Comparison of ENCODE assay signal across 18 cellular contexts in genomic region chr17:69474171-69474831, GRCh38. TPM values are rescaled to one million over a fixed set of nuclear protein-coding genes. Genes with fewer than 3 reads are reported as not detected.
DNase-seq lines count a peak whose midpoint lies in the region; ATAC-seq and TF ChIP-seq lines count a peak whose summit lies in the region.
"Had no signal": no experiment of that assay in that cellular context is flagged by ENCODE, and none has a peak within 500 bp of the region (broad histone marks: within the 10 kb centered on the region; RNA-seq: fewer than 3 reads in every experiment).

No MANE protein-coding gene starts in this region.

- no peaks in the 10 kb centered on the region for H3K9me3 ChIP-seq in gastroesophageal sphincter
- H3K9me3 ChIP-seq: BE2C had no signal

- TF ChIP-seq CTCF in gastroesophageal sphincter (IDR thresholded peaks at IDR 0.05) = no peak

- no peaks in the 10 kb centered on the region for H3K36me3 ChIP-seq in gastroesophageal sphincter
- H3K36me3 ChIP-seq: BE2C had no signal

- no peak for TF ChIP-seq POLR2A in gastroesophageal sphincter (IDR thresholded peaks at IDR 0.05)

- TF ChIP-seq EP300 in gastroesophageal sphincter (IDR thresholded peaks at IDR 0.05) = no peak

- peaks cover 13 to 16% of the 10 kb centered on the region in 2 donors for H3K4me1 Mint-ChIP-seq in natural killer cell treated with Interleukin-12 subunit alpha and Interleukin-12 subunit beta and Interleukin-15 and Interleukin-18, amount 100 ng/mL, for 72 hours (ENCODE audit: low read depth in 2 of 2)

- peaks cover 0 to 25% (median 0%) of the 10 kb centered on the region in 3 donors for H3K4me1 ChIP-seq in gastroesophageal sphincter
- H3K4me1 ChIP-seq: BE2C had no signal

- no peaks in the 10 kb centered on the region for H3K27me3 ChIP-seq in gastroesophageal sphincter
- H3K27me3 ChIP-seq: BE2C had no signal

- H3K4me3 ChIP-seq in gastroesophageal sphincter = no peak overlapping the region
- H3K4me3 ChIP-seq: lung had no signal

- peak; percentile 76 for DNase-seq in renal cortical epithelial cell (ENCODE audit: low read depth)
- DNase-seq in natural killer cell treated with Interleukin-12 subunit alpha and Interleukin-12 subunit beta and Interleukin-15 and Interleukin-18, amount 100 ng/mL, for 72 hours (ENCODE audit: low spot score) = no peak
- DNase-seq: activated CD4-positive, alpha-beta T cell treated with anti-CD3 and anti-CD28 coated beads, Interleukin-2, amount 50 U/mL, for 1 hour; aorta; BE2C; DND-41; head of caudate nucleus; OCI-M1; stimulated activated CD4-positive, alpha-beta T cell treated with anti-CD3 and anti-CD28 coated beads, Interleukin-4, amount 100 ng/mL, for 1 hour; stimulated activated naive CD4-positive, alpha-beta T cell had no signal

- H3K4me3 Mint-ChIP-seq in natural killer cell treated with Interleukin-12 subunit alpha and Interleukin-12 subunit beta and Interleukin-15 and Interleukin-18, amount 100 ng/mL, for 72 hours = no peak overlapping the region
- H3K4me3 Mint-ChIP-seq: activated T-helper 17 cell treated with anti-CD3 and anti-CD28 coated beads, Interleukin-2, amount 50 U/mL, for 72 hours had no signal

- no peaks in the 10 kb centered on the region for H3K9me3 Mint-ChIP-seq in natural killer cell treated with Interleukin-12 subunit alpha and Interleukin-12 subunit beta and Interleukin-15 and Interleukin-18, amount 100 ng/mL, for 72 hours
- H3K9me3 Mint-ChIP-seq: activated T-helper 17 cell treated with anti-CD3 and anti-CD28 coated beads, Interleukin-2, amount 50 U/mL, for 72 hours had no signal

- no peak overlapping the region for H3K27ac Mint-ChIP-seq in natural killer cell treated with Interleukin-12 subunit alpha and Interleukin-12 subunit beta and Interleukin-15 and Interleukin-18, amount 100 ng/mL, for 72 hours
- H3K27ac Mint-ChIP-seq: activated T-helper 17 cell treated with anti-CD3 and anti-CD28 coated beads, Interleukin-2, amount 50 U/mL, for 72 hours had no signal

- ATAC-seq in GM18511 (IDR thresholded peaks at IDR 0.05; ENCODE audit: unreplicated experiment) = peak; percentile 62
- ATAC-seq in SK-N-SH treated with all-trans-retinoic acid at 6 μM for 48 hours = peak; percentile 83
- no peak for ATAC-seq in gastroesophageal sphincter
- ATAC-seq in GM18870 (IDR thresholded peaks at IDR 0.05; ENCODE audit: unreplicated experiment) = no peak
- no peak for ATAC-seq in GM19324 (IDR thresholded peaks at IDR 0.05; ENCODE audit: low FRiP score, unreplicated experiment)
- ATAC-seq in natural killer cell treated with Interleukin-12 subunit alpha and Interleukin-12 subunit beta and Interleukin-15 and Interleukin-18, amount 100 ng/mL, for 72 hours = no peak
- ATAC-seq in GM21367 (IDR thresholded peaks at IDR 0.05; ENCODE audit: unreplicated experiment) = no peak
- ATAC-seq: activated T-helper 17 cell treated with anti-CD3 and anti-CD28 coated beads, Interleukin-2, amount 50 U/mL, for 72 hours had no signal

- no peaks in the 10 kb centered on the region for H3K36me3 Mint-ChIP-seq in natural killer cell treated with Interleukin-12 subunit alpha and Interleukin-12 subunit beta and Interleukin-15 and Interleukin-18, amount 100 ng/mL, for 72 hours

- H3K27ac ChIP-seq in gastroesophageal sphincter = peak overlapping the region in 3 of 4 donors; percentile 50 to 57 (median 52)

- no peaks in the 10 kb centered on the region for H3K27me3 Mint-ChIP-seq in natural killer cell treated with Interleukin-12 subunit alpha and Interleukin-12 subunit beta and Interleukin-15 and Interleukin-18, amount 100 ng/mL, for 72 hours
- H3K27me3 Mint-ChIP-seq: activated T-helper 17 cell treated with anti-CD3 and anti-CD28 coated beads, Interleukin-2, amount 50 U/mL, for 72 hours had no signal

- 41 to 50% methylated on average over 4 of the region's 4 CpGs for WGBS in gastroesophageal sphincter (ENCODE audit: low coverage in 1 of 2), 2 donors

TF ChIP-seq in SK-N-SH treated with all-trans-retinoic acid at 6 μM for 48 hours, 23 proteins besides CTCF, POLR2A, EP300 and RAD21:
- TF ChIP-seq CSDC2 (CRISPR knock-in tag; IDR thresholded peaks at IDR 0.05) (0 out of 2 replicates have a peak, but pooled peaks have one; percentile 28), TOX (CRISPR knock-in tag; IDR thresholded peaks at IDR 0.05; ENCODE audit: borderline replicate concordance) (no peak), GLIS3 (CRISPR knock-in tag; IDR thresholded peaks at IDR 0.05) (no peak), CSRNP3 (CRISPR knock-in tag; IDR thresholded peaks at IDR 0.05) (no peak), ZNF565 (CRISPR knock-in tag; conservative IDR thresholded peaks at IDR 0.05; ENCODE audit: low read depth) (no peak), BACH2 (CRISPR knock-in tag; IDR thresholded peaks at IDR 0.05; ENCODE audit: borderline replicate concordance) (no peak), ISL1 (CRISPR knock-in tag; IDR thresholded peaks at IDR 0.05) (peak; percentile 79), TSHZ2 (CRISPR knock-in tag; IDR thresholded peaks at IDR 0.05) (no peak), ZNF70 (CRISPR knock-in tag; IDR thresholded peaks at IDR 0.05) (no peak), TCF4 (CRISPR knock-in tag; IDR thresholded peaks at IDR 0.05; ENCODE audit: borderline replicate concordance) (no peak), ESRRG (CRISPR knock-in tag; IDR thresholded peaks at IDR 0.05) (no peak), ARNTL (CRISPR knock-in tag; IDR thresholded peaks at IDR 0.05; ENCODE audit: borderline replicate concordance, low read depth) (no peak), PATZ1 (CRISPR knock-in tag; IDR thresholded peaks at IDR 0.05; ENCODE audit: borderline replicate concordance) (peak; percentile 71; the same call in 1 of the 2 replicates)
TF ChIP-seq in SK-N-SH treated with all-trans-retinoic acid at 6 μM for 48 hours: peak in this region for 3.

RNA-seq across cellular contexts. Expression of gene MAP2K6, which starts 59.8 kb away (rescaled TPM):
- total RNA-seq in gastroesophageal sphincter (1 to 10 TPM in 3 of 4 donors, under 1 TPM in 1; 0.69 to 8.7 (median 2.4) TPM), renal cortical epithelial cell (1.2 and 3.3 TPM in 2 replicates)
- under 1 TPM; 0.36 to 0.53 TPM for total RNA-seq in natural killer cell treated with Interleukin-12 subunit alpha and Interleukin-12 subunit beta and Interleukin-15 and Interleukin-18, amount 100 ng/mL, for 72 hours

Comparison
In these comparisons a context has a peak if more than half of its experiments do, and no peak if none do; other contexts are left out.
1. ATAC-seq: peak in GM18511 (single experiment) and SK-N-SH treated with all-trans-retinoic acid at 6 μM for 48 hours (single experiment); none in gastroesophageal sphincter (single experiment), GM18870 (single experiment), GM19324 (single experiment), natural killer cell treated with Interleukin-12 subunit alpha and Interleukin-12 subunit beta and Interleukin-15 and Interleukin-18, amount 100 ng/mL, for 72 hours (0 of 2) and GM21367 (single experiment).